In the genomic region with DNA sequence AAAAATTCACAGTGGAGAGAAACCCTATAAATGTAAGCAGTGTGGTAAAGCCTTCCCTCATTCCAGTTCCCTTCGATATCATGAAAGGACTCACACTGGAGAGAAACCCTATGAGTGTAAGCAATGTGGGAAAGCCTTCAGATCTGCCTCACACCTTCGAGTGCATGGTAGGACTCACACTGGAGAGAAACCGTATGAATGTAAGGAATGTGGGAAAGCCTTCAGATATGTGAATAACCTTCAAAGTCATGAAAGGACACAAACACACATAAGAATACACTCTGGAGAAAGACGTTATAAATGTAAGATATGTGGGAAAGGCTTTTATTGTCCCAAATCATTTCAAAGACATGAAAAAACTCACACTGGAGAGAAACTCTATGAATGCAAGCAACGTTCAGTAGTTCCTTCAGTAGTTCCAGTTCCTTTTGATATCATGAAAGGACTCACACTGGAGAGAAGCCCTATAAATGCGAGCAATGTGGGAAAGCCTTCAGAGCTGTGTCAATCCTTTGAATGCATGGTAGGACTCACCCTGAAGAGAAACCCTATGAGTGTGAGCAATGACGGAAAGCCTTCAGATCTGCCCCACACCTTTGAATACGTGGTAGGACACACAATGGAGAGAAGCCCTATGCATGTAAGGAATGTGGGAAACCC, we compare ENCODE assay signal across 20 cellular contexts. TPM values are rescaled to one million over a fixed set of nuclear protein-coding genes. Genes with fewer than 3 reads are reported as not detected.
DNase-seq lines count a peak whose midpoint lies in the region; ATAC-seq and TF ChIP-seq lines count a peak whose summit lies in the region.
"Had no signal": no experiment of that assay in that cellular context is flagged by ENCODE, and none has a peak within 500 bp of the region (broad histone marks: within the 10 kb centered on the region; RNA-seq: fewer than 3 reads in every experiment).

No MANE protein-coding gene starts in this region.

- TF ChIP-seq POLR2A in gastrocnemius medialis (IDR thresholded peaks at IDR 0.05) = no peak

- H3K4me3 ChIP-seq in coronary artery = peak overlapping the region; percentile 22
- peak overlapping the region; percentile 39 to 53 for H3K4me3 ChIP-seq in mucosa of rectum (ENCODE audit: low read length in 2 of 2)
- peak overlapping the region; percentile 19 to 56 (median 41) for H3K4me3 ChIP-seq in subcutaneous abdominal adipose tissue (ENCODE audit: low read depth in 1 of 5, low read length in 5 of 5)
- no peak overlapping the region for H3K4me3 ChIP-seq in colonic mucosa
- peak overlapping the region in 1 of 4 donors; percentile 34 for H3K4me3 ChIP-seq in gastrocnemius medialis
- H3K4me3 ChIP-seq: SJCRH30 had no signal

- DNase-seq in OCI-M1 (lab: John Stamatoyannopoulos, UW) (peak; percentile 36), coronary artery (ENCODE audit: low spot score) (no peak), G401 (ENCODE audit: low spot score) (no peak), colonic mucosa (no peak), gastrocnemius medialis (no peak)
- DNase-seq: Calu3; CD8-positive, alpha-beta T cell; GDM1; HFFc6; NCI-H1105 treated with DMSO at 0.1 percent for 48 hours; NCI-H1694 treated with DMSO at 0.1 percent for 48 hours; NCI-H2081 treated with DMSO at 0.1 percent for 48 hours; NCI-H2171 treated with DMSO at 0.1 percent for 48 hours; NCI-H524 treated with DMSO at 0.1 percent for 48 hours; NCI-H82; SJCRH30 had no signal

- H3K9ac ChIP-seq in mucosa of rectum (ENCODE audit: low read depth in 1 of 2, low read length in 2 of 2) = no peak overlapping the region
- H3K9ac ChIP-seq in subcutaneous abdominal adipose tissue (ENCODE audit: low read length in 5 of 5) = no peak overlapping the region
- no peak overlapping the region for H3K9ac ChIP-seq in colonic mucosa (ENCODE audit: low read depth in 2 of 2, low read length in 2 of 2)

- H3K36me3 ChIP-seq in mucosa of rectum (ENCODE audit: control insufficient read depth in 2 of 2, insufficient read depth in 2 of 2, low read length in 2 of 2) = peaks cover 46 to 51% of the 10 kb centered on the region in 2 donors
- H3K36me3 ChIP-seq in subcutaneous abdominal adipose tissue (ENCODE audit: control insufficient read depth in 5 of 5, insufficient read depth in 5 of 5, low read length in 5 of 5) = peaks cover 21 to 40% (median 34%) of the 10 kb centered on the region in 5 donors
- peaks cover 27% of the 10 kb centered on the region for H3K36me3 ChIP-seq in colonic mucosa
- peaks cover 19 to 66% of the 10 kb centered on the region in 2 donors for H3K36me3 ChIP-seq in gastrocnemius medialis

- H3K27ac ChIP-seq in coronary artery (no peak overlapping the region), mucosa of rectum (ENCODE audit: low read depth in 2 of 2, low read length in 2 of 2) (no peak overlapping the region), subcutaneous abdominal adipose tissue (ENCODE audit: low read depth, low read length) (no peak overlapping the region), colonic mucosa (no peak overlapping the region), gastrocnemius medialis (no peak overlapping the region)
- H3K27ac ChIP-seq: SJCRH30 had no signal

- no peak for ATAC-seq in gastrocnemius medialis
- no peak for ATAC-seq in GM21529 (IDR thresholded peaks at IDR 0.05; ENCODE audit: unreplicated experiment)
- ATAC-seq: CD8-positive, alpha-beta T cell had no signal

- intact Hi-C loops in colonic mucosa (cut with DNase I) (no loop called here), gastrocnemius medialis (cut with DNase I; ENCODE audit: low total_unique reads) (no loop called here)

- H3K4me1 ChIP-seq in mucosa of rectum (ENCODE audit: control insufficient read depth in 2 of 2, insufficient read depth in 2 of 2, low read length in 2 of 2) (no peaks in the 10 kb centered on the region), subcutaneous abdominal adipose tissue (ENCODE audit: control insufficient read depth in 5 of 5, insufficient read depth in 5 of 5, low read length in 5 of 5) (peaks cover 0 to 6% (median 0%) of the 10 kb centered on the region in 5 donors), colonic mucosa (no peaks in the 10 kb centered on the region), gastrocnemius medialis (no peaks in the 10 kb centered on the region)
- H3K4me1 ChIP-seq: SJCRH30 had no signal

- H3K27me3 ChIP-seq in mucosa of rectum (ENCODE audit: control insufficient read depth in 2 of 2, insufficient read depth in 2 of 2, low read length in 2 of 2) (no peaks in the 10 kb centered on the region), subcutaneous abdominal adipose tissue (ENCODE audit: control insufficient read depth in 5 of 5, insufficient read depth in 4 of 5, low read length in 5 of 5) (peaks cover 0 to 2% (median 0%) of the 10 kb centered on the region in 5 donors), colonic mucosa (no peaks in the 10 kb centered on the region), gastrocnemius medialis (no peaks in the 10 kb centered on the region)
- H3K27me3 ChIP-seq: SJCRH30 had no signal

- H3K9me3 ChIP-seq in mucosa of rectum (ENCODE audit: control insufficient read depth in 2 of 2, low read length in 2 of 2) (peaks cover 38% of the 10 kb centered on the region in 2 donors), subcutaneous abdominal adipose tissue (ENCODE audit: control insufficient read depth in 5 of 5, low read length in 5 of 5) (peaks cover 17 to 59% (median 30%) of the 10 kb centered on the region in 5 donors), colonic mucosa (peaks cover 8% of the 10 kb centered on the region), gastrocnemius medialis (peaks cover 10 to 29% (median 10%) of the 10 kb centered on the region in 3 donors)

- in situ Hi-C loops in G401 (cut with HindIII; ENCODE audit: low sequenced_read_pairs) = no loop called here
- in situ Hi-C loops in gastrocnemius medialis (cut with MboI; ENCODE audit: low sequenced_read_pairs in 4 of 4) = no loop called here

- TF ChIP-seq CTCF in coronary artery (IDR thresholded peaks at IDR 0.05) (no peak), colonic mucosa (IDR thresholded peaks at IDR 0.05) (no peak), gastrocnemius medialis (IDR thresholded peaks at IDR 0.05 in 4 of 5, conservative IDR thresholded peaks at IDR 0.05 in 1 of 5) (no peak)

RNA-seq across cellular contexts. Expression of a gene that starts 16.1 kb away (rescaled TPM):
- total RNA-seq in G401 (2014; rRNA removed; shearing (Covaris generic)) = 0.20 TPM in 1 of 2 replicates, not detected in the other
- 1 to 10 TPM; 7.6 to 8.8 TPM for total RNA-seq in colonic mucosa
- total RNA-seq in gastrocnemius medialis = under 1 TPM in 3 of 4 donors, not detected in 1; 0.42 to 0.68 (median 0.46) TPM
- total RNA-seq: HT1080 had no signal

RNA-seq across cellular contexts. Expression of a gene that starts 18.3 kb away (rescaled TPM):
- total RNA-seq in G401 (2014; rRNA removed; shearing (Covaris generic)) = 7.3 and 13.1 TPM in 2 replicates
- total RNA-seq in colonic mucosa (10 to 100 TPM; 31.4 to 32.2 TPM), gastrocnemius medialis (1 to 10 TPM; 2.5 to 5.5 (median 4.2) TPM)

RNA-seq across cellular contexts. Expression of a gene that starts 34.1 kb away (rescaled TPM):
- total RNA-seq in G401 (2014; rRNA removed; shearing (Covaris generic)) = not detected in 2 replicates
- total RNA-seq in colonic mucosa = 1 to 10 TPM; 1.9 TPM
- 1 to 10 TPM in 3 of 4 donors, under 1 TPM in 1; 0.92 to 1.8 (median 1.4) TPM for total RNA-seq in gastrocnemius medialis

RNA-seq across cellular contexts. Expression of a gene that starts 55.2 kb away (rescaled TPM):
- 6.5 and 9.9 TPM in 2 replicates for total RNA-seq in G401 (2014; rRNA removed; shearing (Covaris generic))
- total RNA-seq in colonic mucosa (10 to 100 TPM; 17.6 to 22.6 TPM), gastrocnemius medialis (1 to 10 TPM in 3 of 4 donors, under 1 TPM in 1; 0.22 to 2.8 (median 1.8) TPM)
- total RNA-seq: HT1080 had no signal
